In the genomic region with DNA sequence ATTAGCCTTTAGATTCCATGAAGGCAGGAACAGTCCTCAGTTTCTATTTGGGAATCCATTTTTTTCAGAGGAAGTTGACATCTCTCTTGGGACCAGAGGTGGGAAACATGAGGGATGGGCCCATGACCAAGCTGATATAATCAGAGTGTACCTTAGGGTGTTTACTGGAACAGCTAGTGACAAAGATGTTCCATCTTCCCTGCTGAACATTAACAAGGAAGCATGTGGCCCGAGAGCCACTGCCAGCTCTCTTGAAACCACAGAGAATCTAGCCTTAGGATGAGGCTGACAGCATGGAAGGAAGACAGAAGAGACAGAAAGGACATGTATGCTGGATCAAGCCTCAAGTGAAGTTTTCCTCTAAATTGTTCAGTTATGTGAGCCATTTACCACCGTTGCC, we compare ENCODE assay signal across 19 cellular contexts. TPM values are rescaled to one million over a fixed set of nuclear protein-coding genes. Genes with fewer than 3 reads are reported as not detected.
"Had no signal": no experiment of that assay in that cellular context is flagged by ENCODE, and none has a peak within 500 bp of the region (broad histone marks: within the 10 kb centered on the region; RNA-seq: fewer than 3 reads in every experiment).

No MANE protein-coding gene starts in this region.

- H3K27me3 Mint-ChIP-seq: central memory CD8-positive, alpha-beta T cell had no signal

- H3K27ac ChIP-seq: coronary artery, thyroid gland had no signal

- H3K27ac Mint-ChIP-seq: mesothelial cell of epicardium had no signal

- H3K27me3 ChIP-seq: thyroid gland had no signal

- H3K36me3 Mint-ChIP-seq: activated naive CD4-positive, alpha-beta T cell treated with anti-CD3 and anti-CD28 coated beads, Interleukin-2, amount 50 U/mL, for 72 hours; brain; mesothelial cell of epicardium had no signal

- H3K9me3 ChIP-seq: thyroid gland had no signal

- DNase-seq: activated CD4-positive, CD25-positive, alpha-beta regulatory T cell; activated effector memory CD4-positive, alpha-beta T cell treated with anti-CD3 and anti-CD28 coated beads, Interleukin-2, amount 50 U/mL, for 16 hours; amygdala; effector CD4-positive, alpha-beta T cell; foreskin fibroblast; glutamatergic neuron; hypothalamus; stimulated activated CD4-positive, alpha-beta T cell treated with anti-CD3 and anti-CD28 coated beads, Interleukin-12 subunit alpha, Interleukin-12 subunit beta, amount 100 ng/mL, for 4 hours; stimulated activated CD4-positive, alpha-beta T cell treated with anti-CD3 and anti-CD28 coated beads, Interleukin-2, amount 100 ng/mL, for 24 hours; thyroid gland had no signal

- H3K4me3 ChIP-seq: coronary artery, thyroid gland had no signal

- H3K36me3 ChIP-seq: thyroid gland had no signal

- H3K9me3 Mint-ChIP-seq: activated naive CD4-positive, alpha-beta T cell treated with anti-CD3 and anti-CD28 coated beads, Interleukin-2, amount 50 U/mL, for 72 hours; central memory CD8-positive, alpha-beta T cell; mesothelial cell of epicardium; neural crest cell had no signal

- H3K4me1 Mint-ChIP-seq: central memory CD8-positive, alpha-beta T cell; neural crest cell had no signal

- H3K4me3 Mint-ChIP-seq: brain; central memory CD8-positive, alpha-beta T cell; mesothelial cell of epicardium; neural crest cell had no signal

- ATAC-seq: SK-N-SH treated with all-trans-retinoic acid at 6 μM for 48 hours had no signal

RNA-seq across cellular contexts. Expression of a gene that starts 29.1 kb away (rescaled TPM):
- total RNA-seq: kidney epithelial cell, osteoblast had no signal
